1 cellular context compared by ENCODE assay signal in the genomic region with DNA sequence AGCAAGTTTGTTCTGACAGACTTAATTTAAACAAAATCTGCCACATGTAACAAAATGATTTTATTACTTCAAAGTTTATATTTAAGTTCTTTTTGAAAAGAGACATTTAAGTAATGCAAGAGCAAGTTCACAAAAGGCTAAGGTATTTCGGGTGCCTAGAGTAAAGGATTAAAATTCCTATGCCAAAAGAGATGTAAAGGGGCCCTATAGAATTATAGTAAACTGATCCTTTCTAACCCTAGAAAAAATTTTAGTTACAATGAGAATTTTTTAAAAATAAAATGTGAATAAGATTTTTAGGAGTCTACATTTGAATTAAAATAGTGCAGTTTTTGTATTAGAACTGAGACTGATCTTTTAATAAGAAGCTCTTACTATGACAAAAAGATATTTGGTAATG.
TF ChIP-seq lines count a peak whose summit lies in the region.

No MANE protein-coding gene starts in this region.

TF ChIP-seq in GM23338, 12 proteins besides CTCF, POLR2A, EP300 and RAD21:
- TF ChIP-seq ZNF462 (CRISPR knock-in tag; IDR thresholded peaks at IDR 0.05) = no peak
- TF ChIP-seq EZH2phosphoT487 (IDR thresholded peaks at IDR 0.05; ENCODE audit: unreplicated experiment) = no peak
- TF ChIP-seq CREB1 (CRISPR knock-in tag; IDR thresholded peaks at IDR 0.05; ENCODE audit: low read depth) = no peak
- TF ChIP-seq NANOG (IDR thresholded peaks at IDR 0.05; ENCODE audit: borderline replicate concordance) = no peak
- no peak for TF ChIP-seq EZH2 (IDR thresholded peaks at IDR 0.05; ENCODE audit: low read depth, unreplicated experiment)
- TF ChIP-seq, protein P1, sequence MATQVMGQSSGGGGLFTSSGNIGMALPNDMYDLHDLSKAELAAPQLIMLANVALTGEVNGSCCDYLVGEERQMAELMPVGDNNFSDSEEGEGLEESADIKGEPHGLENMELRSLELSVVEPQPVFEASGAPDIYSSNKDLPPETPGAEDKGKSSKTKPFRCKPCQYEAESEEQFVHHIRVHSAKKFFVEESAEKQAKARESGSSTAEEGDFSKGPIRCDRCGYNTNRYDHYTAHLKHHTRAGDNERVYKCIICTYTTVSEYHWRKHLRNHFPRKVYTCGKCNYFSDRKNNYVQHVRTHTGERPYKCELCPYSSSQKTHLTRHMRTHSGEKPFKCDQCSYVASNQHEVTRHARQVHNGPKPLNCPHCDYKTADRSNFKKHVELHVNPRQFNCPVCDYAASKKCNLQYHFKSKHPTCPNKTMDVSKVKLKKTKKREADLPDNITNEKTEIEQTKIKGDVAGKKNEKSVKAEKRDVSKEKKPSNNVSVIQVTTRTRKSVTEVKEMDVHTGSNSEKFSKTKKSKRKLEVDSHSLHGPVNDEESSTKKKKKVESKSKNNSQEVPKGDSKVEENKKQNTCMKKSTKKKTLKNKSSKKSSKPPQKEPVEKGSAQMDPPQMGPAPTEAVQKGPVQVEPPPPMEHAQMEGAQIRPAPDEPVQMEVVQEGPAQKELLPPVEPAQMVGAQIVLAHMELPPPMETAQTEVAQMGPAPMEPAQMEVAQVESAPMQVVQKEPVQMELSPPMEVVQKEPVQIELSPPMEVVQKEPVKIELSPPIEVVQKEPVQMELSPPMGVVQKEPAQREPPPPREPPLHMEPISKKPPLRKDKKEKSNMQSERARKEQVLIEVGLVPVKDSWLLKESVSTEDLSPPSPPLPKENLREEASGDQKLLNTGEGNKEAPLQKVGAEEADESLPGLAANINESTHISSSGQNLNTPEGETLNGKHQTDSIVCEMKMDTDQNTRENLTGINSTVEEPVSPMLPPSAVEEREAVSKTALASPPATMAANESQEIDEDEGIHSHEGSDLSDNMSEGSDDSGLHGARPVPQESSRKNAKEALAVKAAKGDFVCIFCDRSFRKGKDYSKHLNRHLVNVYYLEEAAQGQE (IDR thresholded peaks at IDR 0.05; ENCODE audit: unreplicated experiment) = no peak
